29 cellular contexts compared by ENCODE assay signal in the genomic region with DNA sequence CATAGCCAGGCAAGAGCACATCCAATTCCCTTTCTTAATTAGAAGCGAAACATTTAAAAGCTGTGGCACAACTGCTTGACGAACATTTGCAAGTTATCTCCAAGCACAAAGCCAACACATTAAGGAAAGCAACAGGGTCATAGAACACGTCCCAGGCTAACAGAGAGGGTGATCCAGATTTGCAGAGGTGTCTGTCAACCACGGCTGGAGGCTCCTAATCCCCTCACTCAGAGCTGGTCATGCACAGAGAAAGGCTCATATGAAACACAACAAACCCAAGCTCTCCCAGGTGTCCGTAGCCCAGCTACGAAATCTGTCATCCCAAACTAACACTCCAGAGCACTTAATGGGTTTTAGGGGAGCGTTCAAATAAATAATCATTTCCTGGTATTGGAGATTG.
"Had no signal": no experiment of that assay in that cellular context is flagged by ENCODE, and none has a peak within 500 bp of the region (broad histone marks: within the 10 kb centered on the region; RNA-seq: fewer than 3 reads in every experiment).

No MANE protein-coding gene starts in this region.

- H3K27me3 ChIP-seq: left lung, pancreas, stomach, testis, thyroid gland, transverse colon, upper lobe of left lung had no signal

- H3K9me3 ChIP-seq: pancreas, prostate gland, testis, thyroid gland had no signal

- H3K4me1 Mint-ChIP-seq: immature natural killer cell; mesothelial cell of epicardium; naive B cell; stimulated activated naive B cell treated with anti-CD40 and anti-IgM and Interleukin-4, amounts not matched to agents 10 μg/mL and 1 μg/mL and 100 μg/mL, for 72 hours had no signal

- H3K36me3 ChIP-seq: pancreas, prostate gland, thyroid gland, transverse colon had no signal

- H3K27ac Mint-ChIP-seq: immature natural killer cell; mesothelial cell of epicardium; natural killer cell; stimulated activated naive B cell treated with anti-CD40 and anti-IgM and Interleukin-4, amounts not matched to agents 10 μg/mL and 1 μg/mL and 100 μg/mL, for 72 hours had no signal

- H3K27me3 Mint-ChIP-seq: naive B cell; stimulated activated naive B cell treated with anti-CD40 and anti-IgM and Interleukin-4, amounts not matched to agents 10 μg/mL and 1 μg/mL and 100 μg/mL, for 72 hours had no signal

- H3K4me3 Mint-ChIP-seq: immature natural killer cell; mesothelial cell of epicardium; natural killer cell; stimulated activated naive B cell treated with anti-CD40 and anti-IgM and Interleukin-4, amounts not matched to agents 10 μg/mL and 1 μg/mL and 100 μg/mL, for 72 hours had no signal

- DNase-seq: hypothalamus; immature natural killer cell; kidney; left colon; left lung; lower lobe of right lung; mammary epithelial cell; mesenchymal stem cell; naive B cell; natural killer cell; nucleus accumbens; pancreas; posterior cingulate gyrus; retina; right cardiac atrium; stimulated activated CD4-positive, alpha-beta T cell treated with anti-CD3 and anti-CD28 coated beads, Interleukin-12 subunit alpha, Interleukin-12 subunit beta, amount 100 ng/mL, for 4 hours; stimulated activated CD4-positive, alpha-beta T cell treated with anti-CD3 and anti-CD28 coated beads, Interleukin-15, amount 100 ng/mL, for 24 hours; stimulated activated CD4-positive, alpha-beta T cell treated with anti-CD3 and anti-CD28 coated beads, Interleukin-2, amount 100 ng/mL, for 24 hours; stimulated activated CD4-positive, alpha-beta T cell treated with anti-CD3 and anti-CD28 coated beads, Interleukin-4, amount 100 ng/mL, for 1 hour; stimulated activated naive B cell treated with anti-CD40 and anti-IgM and Interleukin-4, amounts not matched to agents 10 μg/mL and 1 μg/mL and 100 μg/mL, for 72 hours; stimulated activated naive CD8-positive, alpha-beta T cell treated with anti-CD3 and anti-CD28 coated beads, Interleukin-15, Interleukin-2, amounts not matched to agents 100 U/mL and 50 U/mL, for 24 hours; stomach; testis; thyroid gland; transverse colon; upper lobe of left lung had no signal

- H3K27ac ChIP-seq: left lung, lower lobe of right lung, pancreas, prostate gland, stomach, testis, thyroid gland, transverse colon, upper lobe of left lung had no signal

- H3K4me3 ChIP-seq: left lung, lower lobe of right lung, pancreas, prostate gland, skin epidermis, stomach, testis, thyroid gland, transverse colon, upper lobe of left lung had no signal
